Comparison of ENCODE assay signal across 8 cellular contexts in the genomic region with DNA sequence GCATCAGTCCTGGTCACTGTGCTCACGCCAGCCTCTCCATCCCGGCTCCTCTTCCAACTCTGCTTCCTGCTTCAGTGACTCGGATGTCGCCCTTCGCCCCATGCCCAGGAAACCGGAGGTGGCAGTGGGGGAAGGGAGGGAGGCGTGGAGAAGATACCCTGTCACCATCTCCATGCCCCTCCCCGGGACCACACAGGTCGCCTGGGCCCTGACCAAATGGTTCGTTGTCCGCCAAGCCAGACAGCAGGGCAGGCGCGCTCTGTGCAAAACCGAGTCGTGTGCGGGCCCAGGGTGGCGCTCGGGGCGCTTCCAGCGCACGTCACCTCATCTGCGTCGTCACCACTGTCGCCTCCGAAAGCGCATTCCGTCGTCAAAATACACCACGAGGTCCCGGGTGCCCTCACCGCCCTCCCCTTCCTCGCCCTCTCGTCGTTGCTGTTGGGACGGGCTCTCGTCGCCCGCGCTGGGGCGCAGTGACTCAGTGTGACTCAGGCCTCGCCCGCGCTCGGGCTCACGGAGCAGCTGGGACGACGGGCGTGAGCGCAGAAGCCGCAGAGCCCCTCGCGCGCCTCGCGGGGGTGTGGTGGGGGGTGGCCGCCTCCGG. TPM values are rescaled to one million over a fixed set of nuclear protein-coding genes. Genes with fewer than 3 reads are reported as not detected.
DNase-seq lines count a peak whose midpoint lies in the region; ATAC-seq and TF ChIP-seq lines count a peak whose summit lies in the region.

No MANE protein-coding gene starts in this region.

- H3K9me3 ChIP-seq in adrenal gland (replicated peaks in 1 of 3) = no peaks in the 10 kb centered on the region
- no peaks in the 10 kb centered on the region for H3K9me3 ChIP-seq in skeletal muscle tissue (ENCODE audit: control insufficient read depth in 3 of 3, low read length in 3 of 3)

- H3K9ac ChIP-seq in skeletal muscle tissue (ENCODE audit: low read depth in 1 of 3, low read length in 3 of 3) = peak overlapping the region in 2 of 3 donors; percentile 23 to 54

- peaks cover 11 to 13% of the 10 kb centered on the region in 2 donors for H3K4me1 ChIP-seq in adrenal gland (replicated peaks in 1 of 2)
- H3K4me1 ChIP-seq in skeletal muscle tissue (ENCODE audit: control insufficient read depth in 3 of 3, insufficient read depth in 3 of 3, low read length in 3 of 3) = peaks cover 10 to 11% (median 11%) of the 10 kb centered on the region in 3 donors

- intact Hi-C loops in adrenal gland (cut with DNase I) = no loop called here

- DNase-seq in GM13977 (ENCODE audit: low spot score) = peak; percentile 40
- DNase-seq in T-helper 1 cell = peak; percentile 52 to 76 (median 67)
- DNase-seq in adrenal gland = peak; percentile 66 to 87 (median 82)
- DNase-seq in hypothalamus (lab: John Stamatoyannopoulos, UW) = peak in 38 of 51 donors; percentile 9 to 83 (median 36)

- H3K36me3 ChIP-seq in adrenal gland (replicated peaks in 1 of 2) = no peaks in the 10 kb centered on the region
- no peaks in the 10 kb centered on the region for H3K36me3 ChIP-seq in skeletal muscle tissue (ENCODE audit: control insufficient read depth in 3 of 3, insufficient read depth in 3 of 3, low read length in 3 of 3)

- TF ChIP-seq CTCF in GM13977 (IDR thresholded peaks at IDR 0.05; ENCODE audit: extremely low read depth, insufficient read depth, missing control alignments) = no peak
- TF ChIP-seq CTCF in adrenal gland (IDR thresholded peaks at IDR 0.05) = no peak

- in situ Hi-C loops in GM13977 (cut with MboI; ENCODE audit: low pct_unique_long_range_greater_than_20kb, low sequenced_read_pairs, unreplicated experiment) = no loop called here

- H3K27ac ChIP-seq in adrenal gland (peak overlapping the region in 2 of 5 donors; percentile 1 to 74), skeletal muscle tissue (ENCODE audit: low read depth, low read length) (no peak overlapping the region)

- H3K4me3 ChIP-seq in adrenal gland (peak overlapping the region in 1 of 4 donors; percentile 57), skeletal muscle tissue (ENCODE audit: low read length in 3 of 3) (peak overlapping the region; percentile 55 to 68 (median 64))

- ATAC-seq in GM18519 (IDR thresholded peaks at IDR 0.05; ENCODE audit: low FRiP score, unreplicated experiment) (no peak), GM18861 (IDR thresholded peaks at IDR 0.05; ENCODE audit: unreplicated experiment) (no peak), GM19397 (IDR thresholded peaks at IDR 0.05; ENCODE audit: unreplicated experiment) (no peak)

- no peaks in the 10 kb centered on the region for H3K27me3 ChIP-seq in adrenal gland
- H3K27me3 ChIP-seq in skeletal muscle tissue (ENCODE audit: control insufficient read depth in 3 of 3, insufficient read depth in 3 of 3, low read length in 3 of 3) = peaks cover 13 to 33% (median 24%) of the 10 kb centered on the region in 3 donors

- TF ChIP-seq POLR2A in adrenal gland (IDR thresholded peaks at IDR 0.05) = peak in 1 of 2 donors; percentile 49

- 4 to 20% (median 11%) methylated on average over 9 to 57 of the region's 57 CpGs for WGBS in adrenal gland, 4 donors

RNA-seq across cellular contexts. Expression of a gene that starts 39.2 kb away (rescaled TPM):
- total RNA-seq in adrenal gland (10 to 100 TPM in 4 of 8 donors, 1 to 10 TPM in 4; 3.5 to 20.5 (median 11.5) TPM), skeletal muscle tissue (4.7 TPM)
- 1 to 10 TPM; 1.9 to 8.1 (median 3.8) TPM for polyA plus RNA-seq in adrenal gland

RNA-seq across cellular contexts. Expression of a gene that starts 56.4 kb away (rescaled TPM):
- total RNA-seq in adrenal gland (1 to 10 TPM in 3 of 8 donors, under 1 TPM in 2, not detected in 3; 0.28 to 3.2 (median 2.0) TPM), skeletal muscle tissue (not detected)
- polyA plus RNA-seq in adrenal gland = 1 to 10 TPM in 1 of 3 donors, under 1 TPM in 1, not detected in 1; 0.72 to 2.9 TPM
